8 cellular contexts compared by ENCODE assay signal in the genomic region with DNA sequence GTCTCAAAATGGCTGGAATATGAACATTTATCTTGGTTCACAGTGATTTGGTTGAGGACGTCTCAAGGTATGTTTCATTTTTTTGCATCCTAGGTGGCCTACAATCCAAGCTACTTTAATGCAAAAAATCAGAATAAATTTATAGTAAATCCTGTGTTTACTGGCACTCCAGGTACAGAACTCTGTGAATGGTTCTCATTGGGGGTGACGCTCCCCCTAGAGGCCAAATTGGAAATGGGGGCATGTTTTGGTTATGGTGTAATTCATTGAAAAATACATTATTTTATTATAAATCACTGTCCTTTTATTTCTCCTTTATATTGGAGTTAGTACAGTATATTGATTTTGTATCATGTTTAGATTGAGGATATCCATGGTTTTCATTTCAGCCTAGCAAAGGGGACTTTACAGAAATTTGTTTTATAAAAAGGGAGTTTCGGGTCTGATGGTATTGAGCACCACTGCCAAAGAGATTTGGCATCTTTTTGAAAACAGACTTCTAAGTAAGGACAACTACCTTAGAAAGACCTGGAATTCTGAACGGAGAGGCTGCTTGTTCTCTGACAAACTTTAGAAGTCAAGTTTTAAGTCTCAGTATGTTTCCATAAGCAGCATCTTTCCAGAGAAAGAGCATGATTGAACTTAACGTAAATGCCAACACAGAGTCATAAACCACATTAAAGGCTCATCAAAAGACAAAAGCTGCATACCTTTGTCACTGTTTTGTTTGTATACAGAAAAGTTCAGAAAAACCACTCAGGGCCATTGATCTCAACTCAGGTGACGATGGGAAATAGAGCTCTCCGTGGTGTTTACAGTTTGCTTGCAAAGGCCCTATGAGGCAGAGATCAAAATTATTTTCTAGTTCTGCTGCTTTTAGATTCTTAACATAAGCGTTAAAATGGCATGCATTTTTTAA. TPM values are rescaled to one million over a fixed set of nuclear protein-coding genes. Genes with fewer than 3 reads are reported as not detected.
DNase-seq lines count a peak whose midpoint lies in the region; ATAC-seq and TF ChIP-seq lines count a peak whose summit lies in the region.

No MANE protein-coding gene starts in this region.

- H3K27ac ChIP-seq in Karpas-422 (ENCODE audit: low read length), result no peak overlapping the region

- H3K4me3 Mint-ChIP-seq in Calu3 (ENCODE audit: low read depth, unreplicated experiment), result no peak overlapping the region
- no peak overlapping the region for H3K4me3 Mint-ChIP-seq in stimulated activated effector memory CD8-positive, alpha-beta T cell treated with anti-CD3 and anti-CD28 coated beads, Interleukin-12 subunit alpha, Interleukin-12 subunit beta, amount 100 ng/mL, for 72 hours

- no peaks in the 10 kb centered on the region for H3K36me3 ChIP-seq in Karpas-422 (ENCODE audit: insufficient read depth, low read length)

- H3K9me3 ChIP-seq in Karpas-422 (ENCODE audit: low read length), result no peaks in the 10 kb centered on the region

- no peak overlapping the region for H3K4me3 ChIP-seq in Karpas-422 (ENCODE audit: low read length)

- BruUV-seq in Calu3 (replicated peaks; lab: Mats Ljungman, UMichigan), result no TSS peak

- no peaks in the 10 kb centered on the region for H3K27me3 Mint-ChIP-seq in Calu3 (ENCODE audit: unreplicated experiment)

- H3K27me3 ChIP-seq in Karpas-422 (ENCODE audit: low read length), result no peaks in the 10 kb centered on the region

- ATAC-seq in stimulated activated effector memory CD8-positive, alpha-beta T cell treated with anti-CD3 and anti-CD28 coated beads, Interleukin-12 subunit alpha, Interleukin-12 subunit beta, amount 100 ng/mL, for 72 hours, result no peak
- ATAC-seq in HG03280 (IDR thresholded peaks at IDR 0.05; ENCODE audit: unreplicated experiment), result no peak

- intact Hi-C loops in Calu3 (cut with micrococcal nuclease; ENCODE audit: unreplicated experiment), result loop anchor here (5.0 kb wide), 1 partner anchor 226 kb away; the partner anchor contains the start of gene MAMLD1

- TF ChIP-seq CTCF in Calu3 (IDR thresholded peaks at IDR 0.05; ENCODE audit: unreplicated experiment), result peak; percentile 30

- H3K4me1 ChIP-seq in Karpas-422 (ENCODE audit: low read length), result 0 out of 2 replicates have a peak, but pooled peaks cover 3% of the 10 kb centered on the region

- CTCF ChIA-PET in Calu3 (lab: Charles Lee), result interaction anchor here (0.6 kb wide), 1 partner anchor 101 kb away, joined by 4 read pairs; no protein-coding TSS in a partner anchor

- peaks cover 7% of the 10 kb centered on the region for H4K20me1 ChIP-seq in Karpas-422 (ENCODE audit: insufficient read depth, low read depth, low read length)

- no peak overlapping the region for H3K27ac Mint-ChIP-seq in Calu3 (ENCODE audit: unreplicated experiment)
- no peak overlapping the region for H3K27ac Mint-ChIP-seq in stimulated activated effector memory CD8-positive, alpha-beta T cell treated with anti-CD3 and anti-CD28 coated beads, Interleukin-12 subunit alpha, Interleukin-12 subunit beta, amount 100 ng/mL, for 72 hours

- no peaks in the 10 kb centered on the region for H3K36me3 Mint-ChIP-seq in Calu3 (ENCODE audit: insufficient read depth, unreplicated experiment)
- no peaks in the 10 kb centered on the region for H3K36me3 Mint-ChIP-seq in stimulated activated effector memory CD8-positive, alpha-beta T cell treated with anti-CD3 and anti-CD28 coated beads, Interleukin-12 subunit alpha, Interleukin-12 subunit beta, amount 100 ng/mL, for 72 hours

- no peak overlapping the region for H2AFZ ChIP-seq in Karpas-422 (ENCODE audit: low read length)

- no peaks in the 10 kb centered on the region for H3K9me2 ChIP-seq in Karpas-422 (replicated peaks; ENCODE audit: insufficient read depth, low read length)

- DNase-seq in Calu3, result peak; percentile 35
- DNase-seq in Karpas-422, result peak; percentile 74
- DNase-seq in activated T-cell treated with anti-CD3 and anti-CD28 coated beads for 24 hours (ENCODE audit: low read depth), result peak; percentile 30
- DNase-seq in germinal center (ENCODE audit: low spot score), result peak; percentile 21
- DNase-seq in stimulated activated effector memory CD8-positive, alpha-beta T cell treated with anti-CD3 and anti-CD28 coated beads, Interleukin-12 subunit alpha, Interleukin-12 subunit beta, amount 100 ng/mL, for 72 hours (ENCODE audit: low spot score in 2 of 2), result peak; percentile 7 to 56
- DNase-seq in NCI-H774 (lab: John Stamatoyannopoulos, UW), result no peak
- DNase-seq in NCI-H2107 treated with DMSO at 0.1 percent for 48 hours (lab: John Stamatoyannopoulos, UW; ENCODE audit: unreplicated experiment), result no peak

- no peak overlapping the region for H3K9ac ChIP-seq in Karpas-422 (ENCODE audit: low read length)

- H3K79me2 ChIP-seq in Karpas-422 (ENCODE audit: low read length), result no peaks in the 10 kb centered on the region

- H3K4me2 ChIP-seq in Karpas-422 (ENCODE audit: low read depth, low read length, poor library complexity, severe bottlenecking), result no peak overlapping the region

- no peaks in the 10 kb centered on the region for H3K9me3 Mint-ChIP-seq in Calu3 (ENCODE audit: low read depth, unreplicated experiment)
- H3K9me3 Mint-ChIP-seq in stimulated activated effector memory CD8-positive, alpha-beta T cell treated with anti-CD3 and anti-CD28 coated beads, Interleukin-12 subunit alpha, Interleukin-12 subunit beta, amount 100 ng/mL, for 72 hours, result no peaks in the 10 kb centered on the region

- H3K4me1 Mint-ChIP-seq in Calu3 (ENCODE audit: low read depth, unreplicated experiment), result no peaks in the 10 kb centered on the region
- peaks cover 10% of the 10 kb centered on the region for H3K4me1 Mint-ChIP-seq in stimulated activated effector memory CD8-positive, alpha-beta T cell treated with anti-CD3 and anti-CD28 coated beads, Interleukin-12 subunit alpha, Interleukin-12 subunit beta, amount 100 ng/mL, for 72 hours

RNA-seq across cellular contexts. Expression of gene MTM1, which starts 19.4 kb away (rescaled TPM):
- 12.7 and 13.2 TPM in 2 replicates for total RNA-seq in Calu3 (2022)
- total RNA-seq in Karpas-422 (2014; rRNA removed; shearing (Covaris generic); ENCODE audit: low replicate concordance), result 6.0 and 15.8 TPM in 2 replicates

Comparison
In these comparisons a context has a peak if more than half of its experiments do, and no peak if none do; other contexts are left out.
1. DNase-seq: peak in Calu3 (single experiment), Karpas-422 (single experiment), activated T-cell treated with anti-CD3 and anti-CD28 coated beads for 24 hours (single experiment), germinal center (single experiment) and stimulated activated effector memory CD8-positive, alpha-beta T cell treated with anti-CD3 and anti-CD28 coated beads, Interleukin-12 subunit alpha, Interleukin-12 subunit beta, amount 100 ng/mL, for 72 hours (2 of 2); none in NCI-H774 (single experiment) and NCI-H2107 treated with DMSO at 0.1 percent for 48 hours (single experiment).